In genomic region chr1:93616996-93617669, GRCh38 we compare ENCODE assay signal across 8 cellular contexts.
DNase-seq lines count a peak whose midpoint lies in the region; ATAC-seq and TF ChIP-seq lines count a peak whose summit lies in the region.

No MANE protein-coding gene starts in this region.

- H3K9me3 ChIP-seq in A673 (ENCODE audit: low read depth, low read length, poor library complexity, severe bottlenecking) (no peaks in the 10 kb centered on the region), mucosa of descending colon (no peaks in the 10 kb centered on the region)

- H3K27me3 ChIP-seq in A673 (replicated peaks; ENCODE audit: insufficient read depth, low read depth, low read length, poor library complexity): no peaks in the 10 kb centered on the region

- H3K9me3 Mint-ChIP-seq in activated naive CD4-positive, alpha-beta T cell treated with anti-CD3 and anti-CD28 coated beads, Interleukin-2, amount 50 U/mL, for 72 hours: no peaks in the 10 kb centered on the region

- H3K27ac ChIP-seq in A673 (ENCODE audit: low read depth, low read length, poor library complexity, severe bottlenecking): no peak overlapping the region
- peak overlapping the region; percentile 67 for H3K27ac ChIP-seq in cingulate gyrus (ENCODE audit: low read depth, low read length)

- CTCF ChIA-PET in A673 (lab: Charles Lee): no interaction called here

- DNase-seq in A673 (ENCODE audit: low spot score) (peak; percentile 29), NCI-H2081 (lab: John Stamatoyannopoulos, UW) (peak; percentile 14 to 76), mucosa of descending colon (peak in 2 of 3 donors; percentile 42 to 52), SIG-M5 (lab: John Stamatoyannopoulos, UW) (no peak)
- no peak for DNase-seq in activated naive CD4-positive, alpha-beta T cell treated with anti-CD3 and anti-CD28 coated beads, Interleukin-2, amount 50 U/mL, for 72 hours (ENCODE audit: low spot score in 2 of 2)
- no peak for DNase-seq in activated naive CD4-positive, alpha-beta T cell treated with anti-CD3 and anti-CD28 coated beads, Interleukin-2, amount 50 U/mL, for 16 hours

- H3K36me3 ChIP-seq in A673 (ENCODE audit: insufficient read depth, low read length, poor library complexity, severe bottlenecking) (no peaks in the 10 kb centered on the region), mucosa of descending colon (ENCODE audit: low read depth) (no peaks in the 10 kb centered on the region)

- ATAC-seq in mucosa of descending colon (peak; percentile 45), GM19023 (IDR thresholded peaks at IDR 0.05; ENCODE audit: unreplicated experiment) (no peak)
- ATAC-seq in activated naive CD4-positive, alpha-beta T cell treated with anti-CD3 and anti-CD28 coated beads, Interleukin-2, amount 50 U/mL, for 72 hours: no peak

- POLR2A ChIA-PET in A673 (lab: Charles Lee; ENCODE audit: low non-redundant PET): no interaction called here

- H3K4me3 ChIP-seq in A673 (ENCODE audit: low read depth, low read length, poor library complexity, severe bottlenecking) (no peak overlapping the region), mucosa of descending colon (no peak overlapping the region)

- intact Hi-C loops in A673 (cut with micrococcal nuclease; ENCODE audit: unreplicated experiment) (no loop called here), mucosa of descending colon (cut with DNase I, micrococcal nuclease) (no loop called here)

- no peaks in the 10 kb centered on the region for H3K36me3 Mint-ChIP-seq in activated naive CD4-positive, alpha-beta T cell treated with anti-CD3 and anti-CD28 coated beads, Interleukin-2, amount 50 U/mL, for 72 hours

- no peak overlapping the region for H3K27ac Mint-ChIP-seq in activated naive CD4-positive, alpha-beta T cell treated with anti-CD3 and anti-CD28 coated beads, Interleukin-2, amount 50 U/mL, for 72 hours

- H3K4me1 ChIP-seq in A673 (ENCODE audit: insufficient read depth, low read length, poor library complexity, severe bottlenecking) (peaks cover 8% of the 10 kb centered on the region), mucosa of descending colon (ENCODE audit: low read depth) (peaks cover 56% of the 10 kb centered on the region)

- BruUV-seq in A673 (replicated peaks; lab: Mats Ljungman, UMichigan): no TSS peak

- TF ChIP-seq CTCF in A673 (conservative IDR thresholded peaks at IDR 0.05; ENCODE audit: low read depth, low read length) (no peak), mucosa of descending colon (IDR thresholded peaks at IDR 0.05) (no peak)

Comparison
In these comparisons a context has a peak if more than half of its experiments do, and no peak if none do; other contexts are left out.
1. DNase-seq: peak in A673 (single experiment), NCI-H2081 (2 of 2) and mucosa of descending colon (2 of 3); none in SIG-M5 (single experiment), activated naive CD4-positive, alpha-beta T cell treated with anti-CD3 and anti-CD28 coated beads, Interleukin-2, amount 50 U/mL, for 72 hours (0 of 2) and activated naive CD4-positive, alpha-beta T cell treated with anti-CD3 and anti-CD28 coated beads, Interleukin-2, amount 50 U/mL, for 16 hours (single experiment).